In the genomic region with DNA sequence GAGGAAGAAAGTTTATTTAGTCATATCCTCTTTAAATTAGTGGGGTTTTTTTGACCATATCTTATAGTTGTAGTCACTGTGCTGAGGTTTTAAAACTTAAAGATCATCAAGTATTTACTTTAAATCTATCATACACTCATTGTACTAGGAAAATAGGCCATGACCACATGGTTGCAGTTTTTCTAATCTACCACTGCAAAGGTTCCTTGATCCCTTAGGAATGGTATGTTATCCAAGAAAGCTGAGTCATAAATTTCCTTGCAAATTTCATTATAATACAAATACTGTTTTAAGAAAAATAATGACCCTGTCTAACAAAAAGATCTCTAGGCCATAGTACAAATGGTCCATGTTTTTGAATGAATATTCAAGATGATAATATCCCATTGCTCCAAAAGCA, we compare ENCODE assay signal across 25 cellular contexts.
"Had no signal": no experiment of that assay in that cellular context is flagged by ENCODE, and none has a peak within 500 bp of the region (broad histone marks: within the 10 kb centered on the region; RNA-seq: fewer than 3 reads in every experiment).

No MANE protein-coding gene starts in this region.

- H3K36me3 ChIP-seq: left lung, ovary, tibial nerve, vagina had no signal

- H3K36me3 Mint-ChIP-seq: immature natural killer cell, mesothelial cell of epicardium, naive B cell, natural killer cell, type B pancreatic cell had no signal

- DNase-seq: hypothalamus; immature natural killer cell; kidney; left colon; left lung; naive B cell; natural killer cell; nephron progenitor cell; ovary; stimulated activated CD4-positive, alpha-beta T cell treated with anti-CD3 and anti-CD28 coated beads, Interleukin-12 subunit alpha, Interleukin-12 subunit beta, amount 100 ng/mL, for 4 hours; stimulated activated CD4-positive, alpha-beta T cell treated with anti-CD3 and anti-CD28 coated beads, Interleukin-15, amount 100 ng/mL, for 24 hours; stimulated activated CD4-positive, alpha-beta T cell treated with anti-CD3 and anti-CD28 coated beads, Interleukin-2, amount 100 ng/mL, for 24 hours; stimulated activated CD4-positive, alpha-beta T cell treated with anti-CD3 and anti-CD28 coated beads, Interleukin-4, amount 100 ng/mL, for 1 hour; stimulated activated naive CD4-positive, alpha-beta T cell; substantia nigra had no signal

- H3K27ac Mint-ChIP-seq: immature natural killer cell; mesothelial cell of epicardium; naive B cell; natural killer cell; nephron progenitor cell; progenitor cell of endocrine pancreas; stimulated activated naive CD8-positive, alpha-beta T cell treated with anti-CD3 and anti-CD28 coated beads, Interleukin-15, Interleukin-2, amounts not matched to agents 100 ng/mL and 50 ng/mL, for 24 hours; type B pancreatic cell had no signal

- H3K27ac ChIP-seq: left lung, ovary, skin epidermis, tibial nerve, vagina had no signal

- ATAC-seq: left colon, left lung, natural killer cell, right cardiac atrium, sciatic nerve had no signal

- H3K9me3 Mint-ChIP-seq: immature natural killer cell; mesothelial cell of epicardium; nephron progenitor cell; stimulated activated naive CD8-positive, alpha-beta T cell treated with anti-CD3 and anti-CD28 coated beads, Interleukin-15, Interleukin-2, amounts not matched to agents 100 ng/mL and 50 ng/mL, for 24 hours; type B pancreatic cell had no signal

- H3K27me3 Mint-ChIP-seq: progenitor cell of endocrine pancreas; stimulated activated naive CD8-positive, alpha-beta T cell treated with anti-CD3 and anti-CD28 coated beads, Interleukin-15, Interleukin-2, amounts not matched to agents 100 ng/mL and 50 ng/mL, for 24 hours had no signal

- H3K9me3 ChIP-seq: left lung, ovary, tibial nerve, vagina had no signal

- H3K4me3 Mint-ChIP-seq: immature natural killer cell; mesothelial cell of epicardium; naive B cell; natural killer cell; nephron progenitor cell; stimulated activated naive CD8-positive, alpha-beta T cell treated with anti-CD3 and anti-CD28 coated beads, Interleukin-15, Interleukin-2, amounts not matched to agents 100 ng/mL and 50 ng/mL, for 24 hours; type B pancreatic cell had no signal

- H3K4me1 Mint-ChIP-seq: immature natural killer cell, mesothelial cell of epicardium, naive B cell, natural killer cell, nephron progenitor cell had no signal

- H3K4me3 ChIP-seq: left lung, lung, ovary, skin epidermis, tibial nerve, vagina had no signal

- H3K27me3 ChIP-seq: left lung, ovary, tibial nerve, vagina had no signal

- H3K4me1 ChIP-seq: left lung, tibial nerve, vagina had no signal
